Comparison of ENCODE assay signal across 8 cellular contexts in the genomic region with DNA sequence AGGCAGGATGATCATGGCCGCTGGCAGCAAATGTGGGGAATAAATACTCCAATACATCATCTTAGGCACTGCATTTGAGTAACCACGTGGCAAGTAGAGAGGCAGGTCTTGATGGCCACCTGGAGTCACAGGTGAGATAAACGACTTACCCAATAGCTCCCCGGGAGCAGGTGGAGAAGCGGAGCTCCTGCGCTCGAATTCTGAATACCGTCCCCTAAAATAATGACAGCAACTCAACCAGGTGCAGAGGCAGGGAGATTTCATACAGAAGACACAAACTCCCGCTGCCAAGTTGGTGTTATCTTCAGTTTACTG. TPM values are rescaled to one million over a fixed set of nuclear protein-coding genes. Genes with fewer than 3 reads are reported as not detected.
DNase-seq lines count a peak whose midpoint lies in the region; ATAC-seq, FAIRE-seq and TF ChIP-seq lines count a peak whose summit lies in the region.

No MANE protein-coding gene starts in this region.

- H3K4me3 Mint-ChIP-seq in stimulated activated naive CD8-positive, alpha-beta T cell treated with anti-CD3 and anti-CD28 coated beads, Interleukin-15, Interleukin-2, amounts not matched to agents 100 ng/mL and 50 ng/mL, for 24 hours: peak overlapping the region; percentile 96

- no peak for FAIRE-seq in HTR-8/SVneo (lab: Jason Lieb, UNC)

- H3K27me3 Mint-ChIP-seq in stimulated activated naive CD8-positive, alpha-beta T cell treated with anti-CD3 and anti-CD28 coated beads, Interleukin-15, Interleukin-2, amounts not matched to agents 100 ng/mL and 50 ng/mL, for 24 hours: no peaks in the 10 kb centered on the region

- H3K36me3 Mint-ChIP-seq in stimulated activated naive CD8-positive, alpha-beta T cell treated with anti-CD3 and anti-CD28 coated beads, Interleukin-15, Interleukin-2, amounts not matched to agents 100 ng/mL and 50 ng/mL, for 24 hours (ENCODE audit: low read depth): peaks cover 52% of the 10 kb centered on the region
- peaks cover 48 to 53% of the 10 kb centered on the region in 2 donors for H3K36me3 Mint-ChIP-seq in activated naive CD4-positive, alpha-beta T cell treated with anti-CD3 and anti-CD28 coated beads, Interleukin-2, amount 50 U/mL, for 72 hours

- H3K4me3 ChIP-seq in kidney epithelial cell (ENCODE audit: low read depth, low read length): peak overlapping the region; percentile 39
- H3K4me3 ChIP-seq in thoracic aorta: peak overlapping the region; percentile 73

- peak overlapping the region; percentile 96 for H3K27ac Mint-ChIP-seq in stimulated activated naive CD8-positive, alpha-beta T cell treated with anti-CD3 and anti-CD28 coated beads, Interleukin-15, Interleukin-2, amounts not matched to agents 100 ng/mL and 50 ng/mL, for 24 hours
- peak overlapping the region; percentile 94 to 95 for H3K27ac Mint-ChIP-seq in activated naive CD4-positive, alpha-beta T cell treated with anti-CD3 and anti-CD28 coated beads, Interleukin-2, amount 50 U/mL, for 72 hours

- H3K36me3 ChIP-seq in kidney epithelial cell (ENCODE audit: control insufficient read depth, insufficient read depth, low read length) (no peaks in the 10 kb centered on the region), thoracic aorta (no peaks in the 10 kb centered on the region)

- peaks cover 55% of the 10 kb centered on the region for H3K4me1 Mint-ChIP-seq in stimulated activated naive CD8-positive, alpha-beta T cell treated with anti-CD3 and anti-CD28 coated beads, Interleukin-15, Interleukin-2, amounts not matched to agents 100 ng/mL and 50 ng/mL, for 24 hours (ENCODE audit: low read depth)

- H3K9me3 Mint-ChIP-seq in stimulated activated naive CD8-positive, alpha-beta T cell treated with anti-CD3 and anti-CD28 coated beads, Interleukin-15, Interleukin-2, amounts not matched to agents 100 ng/mL and 50 ng/mL, for 24 hours: no peaks in the 10 kb centered on the region
- H3K9me3 Mint-ChIP-seq in activated naive CD4-positive, alpha-beta T cell treated with anti-CD3 and anti-CD28 coated beads, Interleukin-2, amount 50 U/mL, for 72 hours: no peaks in the 10 kb centered on the region

- TF ChIP-seq CTCF in kidney epithelial cell (IDR thresholded peaks at IDR 0.05; ENCODE audit: insufficient read depth, low read length, poor library complexity, severe bottlenecking) (no peak), thoracic aorta (IDR thresholded peaks at IDR 0.05) (no peak)

- no peaks in the 10 kb centered on the region for H3K27me3 ChIP-seq in kidney epithelial cell (ENCODE audit: control insufficient read depth, insufficient read depth, low read length)
- H3K27me3 ChIP-seq in thoracic aorta (replicated peaks; ENCODE audit: insufficient read depth): no peaks in the 10 kb centered on the region

- peak overlapping the region; percentile 98 to 99 for H3K27ac ChIP-seq in thoracic aorta

- DNase-seq in stimulated activated naive CD8-positive, alpha-beta T cell treated with anti-CD3 and anti-CD28 coated beads, Interleukin-15, Interleukin-2, amounts not matched to agents 100 U/mL and 50 U/mL, for 24 hours: no peak
- DNase-seq in activated naive CD4-positive, alpha-beta T cell treated with anti-CD3 and anti-CD28 coated beads, Interleukin-2, amount 50 U/mL, for 72 hours (ENCODE audit: low spot score in 2 of 2): no peak
- DNase-seq in kidney epithelial cell (ENCODE audit: low read depth) (no peak), thoracic aorta (ENCODE audit: low spot score) (no peak), HTR-8/SVneo (ENCODE audit: insufficient read length, low spot score) (no peak), HuH-7.5 (ENCODE audit: low spot score) (no peak)

- peaks cover 41 to 49% of the 10 kb centered on the region in 2 donors for H3K4me1 ChIP-seq in thoracic aorta (ENCODE audit: control insufficient read depth in 1 of 2, low read depth in 2 of 2)

- H3K9me3 ChIP-seq in thoracic aorta: no peaks in the 10 kb centered on the region

- ATAC-seq in stimulated activated naive CD8-positive, alpha-beta T cell treated with anti-CD3 and anti-CD28 coated beads, Interleukin-15, Interleukin-2, amounts not matched to agents 100 U/mL and 50 U/mL, for 24 hours: no peak
- no peak for ATAC-seq in activated naive CD4-positive, alpha-beta T cell treated with anti-CD3 and anti-CD28 coated beads, Interleukin-2, amount 50 U/mL, for 72 hours
- no peak for ATAC-seq in thoracic aorta (ENCODE audit: insufficient number of reproducible peaks, low FRiP score, low read depth)
- no peak for ATAC-seq in GM18520 (IDR thresholded peaks at IDR 0.05; ENCODE audit: unreplicated experiment)

RNA-seq across cellular contexts. Expression of a gene that starts 0.5 kb away (rescaled TPM):
- total RNA-seq in activated naive CD4-positive, alpha-beta T cell treated with anti-CD3 and anti-CD28 coated beads, Interleukin-2, amount 50 U/mL, for 72 hours: 100 to 1,000 TPM in 1 of 2 donors, 10 to 100 TPM in 1; 68.9 to 247 TPM
- total RNA-seq in kidney epithelial cell (108 and 155 TPM in 2 replicates), thoracic aorta (10 to 100 TPM; 76.0 to 92.3 TPM)

RNA-seq across cellular contexts. Expression of a gene that starts 33.9 kb away (rescaled TPM):
- total RNA-seq in activated naive CD4-positive, alpha-beta T cell treated with anti-CD3 and anti-CD28 coated beads, Interleukin-2, amount 50 U/mL, for 72 hours: 1 to 10 TPM in 1 of 2 donors, not detected in 1; 1.4 TPM
- total RNA-seq in kidney epithelial cell: 0.48 and 0.67 TPM in 2 replicates
- under 1 TPM in 1 of 2 donors, not detected in 1; 0.35 TPM for total RNA-seq in thoracic aorta

RNA-seq across cellular contexts. Expression of a gene that starts 35.9 kb away (rescaled TPM):
- total RNA-seq in activated naive CD4-positive, alpha-beta T cell treated with anti-CD3 and anti-CD28 coated beads, Interleukin-2, amount 50 U/mL, for 72 hours: 1 to 10 TPM in 1 of 2 donors, under 1 TPM in 1; 0.97 to 2.4 TPM
- total RNA-seq in kidney epithelial cell: 0.33 TPM in 1 of 2 replicates, not detected in the other
- under 1 TPM in 1 of 2 donors, not detected in 1; 0.54 TPM for total RNA-seq in thoracic aorta

RNA-seq across cellular contexts. Expression of a gene that starts 45.4 kb away (rescaled TPM):
- total RNA-seq in activated naive CD4-positive, alpha-beta T cell treated with anti-CD3 and anti-CD28 coated beads, Interleukin-2, amount 50 U/mL, for 72 hours: not detected
- not detected in 2 replicates for total RNA-seq in kidney epithelial cell
- total RNA-seq in thoracic aorta: not detected
